Comparison of ENCODE assay signal across 8 cellular contexts in genomic region chr1:84504580-84505021, GRCh38. TPM values are rescaled to one million over a fixed set of nuclear protein-coding genes. Genes with fewer than 3 reads are reported as not detected.
DNase-seq lines count a peak whose midpoint lies in the region; ATAC-seq and TF ChIP-seq lines count a peak whose summit lies in the region.

No MANE protein-coding gene starts in this region.

- H4K20me1 ChIP-seq in PC-9 (ENCODE audit: insufficient read depth), result peaks cover 45% of the 10 kb centered on the region

- H3K36me3 Mint-ChIP-seq in activated CD4-positive, alpha-beta T cell treated with anti-CD3 and anti-CD28 coated beads for 36 hours (ENCODE audit: low read depth), result peaks cover 32% of the 10 kb centered on the region
- H3K36me3 Mint-ChIP-seq in endodermal cell (ENCODE audit: low read depth), result peaks cover 26% of the 10 kb centered on the region

- H3K36me3 ChIP-seq in PC-9 (ENCODE audit: low read depth) (peaks cover 20% of the 10 kb centered on the region), endodermal cell (ENCODE audit: control insufficient read depth, insufficient read depth, low read length) (peaks cover 31% of the 10 kb centered on the region), neuron (ENCODE audit: insufficient read depth, low read length) (peaks cover 18% of the 10 kb centered on the region)

- POLR2A ChIA-PET in activated CD4-positive, alpha-beta T cell treated with anti-CD3 and anti-CD28 coated beads for 36 hours (lab: Charles Lee), result interaction anchor here (0.7 to 1.4 kb wide), 5 partner anchors 15 to 351 kb away, joined by 3 to 9 read pairs (median 3); partner anchors contain the start of gene CTBS
- POLR2A ChIA-PET in PC-9 (lab: Charles Lee; ENCODE audit: unreplicated experiment), result interaction anchor here (0.7 kb wide), 1 partner anchor 130 kb away, joined by 3 read pairs; no protein-coding TSS in a partner anchor

- BruUV-seq in PC-9 (replicated peaks; lab: Mats Ljungman, UMichigan), result TSS peak; percentile 37

- H3K27ac Mint-ChIP-seq in activated CD4-positive, alpha-beta T cell treated with anti-CD3 and anti-CD28 coated beads for 36 hours, result peak overlapping the region; percentile 100
- H3K27ac Mint-ChIP-seq in endodermal cell, result no peak overlapping the region

- H3K4me3 ChIP-seq in PC-9 (peak overlapping the region; percentile 81), endodermal cell (ENCODE audit: low read length) (peak overlapping the region; percentile 100), neuron (ENCODE audit: low read length) (peak overlapping the region; percentile 64)

- peak; percentile 12 for DNase-seq in activated CD4-positive, alpha-beta T cell treated with anti-CD3 and anti-CD28 coated beads for 36 hours
- no peak for DNase-seq in activated CD4-positive, alpha-beta T cell treated with anti-CD3 and anti-CD28 coated beads for 1 hour
- DNase-seq in PC-9, result no peak
- no peak for DNase-seq in endodermal cell
- no peak for DNase-seq in ureter (ENCODE audit: low spot score)
- no peak for DNase-seq in DMS79 (lab: John Stamatoyannopoulos, UW)

- H3K27me3 ChIP-seq in PC-9 (ENCODE audit: insufficient read depth, low read depth), result no peaks in the 10 kb centered on the region
- H3K27me3 ChIP-seq in endodermal cell (ENCODE audit: control insufficient read depth, insufficient read depth, low read length, poor library complexity, severe bottlenecking), result no peaks in the 10 kb centered on the region
- no peaks in the 10 kb centered on the region for H3K27me3 ChIP-seq in neuron (ENCODE audit: insufficient read depth, low read length)

- H3K9me3 Mint-ChIP-seq in activated CD4-positive, alpha-beta T cell treated with anti-CD3 and anti-CD28 coated beads for 36 hours (ENCODE audit: low read depth), result peaks cover 4% of the 10 kb centered on the region
- peaks cover 12% of the 10 kb centered on the region for H3K9me3 Mint-ChIP-seq in endodermal cell

- TF ChIP-seq CTCF in PC-9 (conservative IDR thresholded peaks at IDR 0.05), result no peak
- TF ChIP-seq CTCF in endodermal cell (conservative IDR thresholded peaks at IDR 0.05), result peak; percentile 16

- H3K27ac ChIP-seq in PC-9, result peak overlapping the region; percentile 96
- H3K27ac ChIP-seq in endodermal cell (ENCODE audit: low read depth, low read length), result no peak overlapping the region

- peaks cover 40% of the 10 kb centered on the region for H3K4me1 Mint-ChIP-seq in activated CD4-positive, alpha-beta T cell treated with anti-CD3 and anti-CD28 coated beads for 36 hours
- peaks cover 18% of the 10 kb centered on the region for H3K4me1 Mint-ChIP-seq in endodermal cell

- WGBS in endodermal cell (ENCODE audit: insufficient coverage in 1 of 2, insufficient read length in 1 of 2), 2 experiments, result 32 to 42% methylated on average over 5 to 6 of the region's 6 CpGs

- H2AFZ ChIP-seq in PC-9 (no peak overlapping the region), neuron (ENCODE audit: low read depth, low read length) (no peak overlapping the region)

- H3K79me2 ChIP-seq in PC-9 (ENCODE audit: low read depth), result peaks cover 69% of the 10 kb centered on the region

- peaks cover 28% of the 10 kb centered on the region for H3F3A ChIP-seq in PC-9 (ENCODE audit: insufficient read depth, low read depth)

- peak overlapping the region; percentile 83 for H3K4me2 ChIP-seq in PC-9

- no peaks in the 10 kb centered on the region; the same call in 1 of the 2 replicates for H3K9me3 ChIP-seq in PC-9 (ENCODE audit: insufficient read depth, low read depth)
- peaks cover 11% of the 10 kb centered on the region for H3K9me3 ChIP-seq in endodermal cell (ENCODE audit: control insufficient read depth, low read length)
- no peaks in the 10 kb centered on the region for H3K9me3 ChIP-seq in neuron (ENCODE audit: low read length)

- peak overlapping the region; percentile 96 for H3K4me3 Mint-ChIP-seq in activated CD4-positive, alpha-beta T cell treated with anti-CD3 and anti-CD28 coated beads for 36 hours
- peak overlapping the region; percentile 86 for H3K4me3 Mint-ChIP-seq in endodermal cell

- H3K4me1 ChIP-seq in PC-9 (replicated peaks; ENCODE audit: insufficient read depth) (peaks cover 28% of the 10 kb centered on the region), endodermal cell (ENCODE audit: control insufficient read depth, insufficient read depth, low read length) (no peaks in the 10 kb centered on the region), neuron (ENCODE audit: insufficient read depth, low read length) (peaks cover 32% of the 10 kb centered on the region)

- peak; percentile 11 for ATAC-seq in activated CD4-positive, alpha-beta T cell treated with anti-CD3 and anti-CD28 coated beads for 36 hours
- no peak for ATAC-seq in HG02759 (IDR thresholded peaks at IDR 0.05; ENCODE audit: unreplicated experiment)

- no peaks in the 10 kb centered on the region for H3K9me2 ChIP-seq in PC-9 (ENCODE audit: insufficient read depth)

- intact Hi-C loops in activated CD4-positive, alpha-beta T cell treated with anti-CD3 and anti-CD28 coated beads for 36 hours (cut with DNase I, micrococcal nuclease), result loop anchor here (1.0 to 10.0 kb wide), 6 partner anchors 114 to 770 kb away; partner anchors contain the start of genes BCL10 (in 1 of the 2), MCOLN2 (in 1 of the 2), PRKACB (in 1 of the 2) and SYDE2 (in 1 of the 2)
- intact Hi-C loops in PC-9 (cut with micrococcal nuclease; ENCODE audit: unreplicated experiment), result loop anchor here (5.0 kb wide), 1 partner anchor 188 kb away; the partner anchor contains the start of gene SSX2IP

- H3K9ac ChIP-seq in endodermal cell (ENCODE audit: extremely low read depth, low read length, poor library complexity, severe bottlenecking), result peak overlapping the region; percentile 80

- CTCF ChIA-PET in activated CD4-positive, alpha-beta T cell treated with anti-CD3 and anti-CD28 coated beads for 36 hours (lab: Charles Lee), result interaction anchor here (0.5 to 2.2 kb wide), 4 partner anchors 15 to 164 kb away, joined by 3 to 10 read pairs (median 6); no protein-coding TSS in a partner anchor
- CTCF ChIA-PET in PC-9 (lab: Charles Lee), result no interaction called here

- H3K27me3 Mint-ChIP-seq in activated CD4-positive, alpha-beta T cell treated with anti-CD3 and anti-CD28 coated beads for 36 hours, result no peaks in the 10 kb centered on the region
- peaks cover 2% of the 10 kb centered on the region for H3K27me3 Mint-ChIP-seq in endodermal cell (ENCODE audit: insufficient read depth)

RNA-seq across cellular contexts. Expression of gene SPATA1, which starts 1.6 kb away (rescaled TPM):
- 1 to 10 TPM in 1 of 2 experiments, under 1 TPM in 1; 0.61 to 1.4 TPM for total RNA-seq in activated CD4-positive, alpha-beta T cell treated with anti-CD3 and anti-CD28 coated beads for 36 hours
- 1.9 and 2.8 TPM in 2 replicates for total RNA-seq in PC-9 (2021)
- total RNA-seq in endodermal cell, result 1 to 10 TPM in 1 of 2 donors, under 1 TPM in 1; 0.55 to 1.6 TPM
- 3.0 TPM for polyA plus RNA-seq in endodermal cell (2013, experiment 1 of 2)
- 3.0 TPM for polyA plus RNA-seq in endodermal cell (2013, experiment 2 of 2)
- 0.96 TPM for total RNA-seq in ureter

RNA-seq across cellular contexts. Expression of gene GNG5, which starts 1.8 kb away (rescaled TPM):
- total RNA-seq in activated CD4-positive, alpha-beta T cell treated with anti-CD3 and anti-CD28 coated beads for 36 hours, result 100 to 1,000 TPM; 124 to 159 TPM
- total RNA-seq in PC-9 (2021), result 69.9 and 98.8 TPM in 2 replicates
- total RNA-seq in endodermal cell, result 100 to 1,000 TPM; 124 to 144 TPM
- polyA plus RNA-seq in endodermal cell (2013, experiment 1 of 2), result 333 TPM
- 337 TPM for polyA plus RNA-seq in endodermal cell (2013, experiment 2 of 2)
- 105 TPM for total RNA-seq in ureter

RNA-seq across cellular contexts. Expression of gene RPF1, which starts 25.5 kb away (rescaled TPM):
- total RNA-seq in activated CD4-positive, alpha-beta T cell treated with anti-CD3 and anti-CD28 coated beads for 36 hours, result 10 to 100 TPM; 59.1 to 70.2 TPM
- total RNA-seq in PC-9 (2021) (18.9 and 23.4 TPM in 2 replicates), endodermal cell (10 to 100 TPM; 31.6 to 34.0 TPM), ureter (32.2 TPM)
- polyA plus RNA-seq in endodermal cell (2013, experiment 1 of 2), result 54.9 TPM
- polyA plus RNA-seq in endodermal cell (2013, experiment 2 of 2), result 58.0 TPM
